In the genomic region with DNA sequence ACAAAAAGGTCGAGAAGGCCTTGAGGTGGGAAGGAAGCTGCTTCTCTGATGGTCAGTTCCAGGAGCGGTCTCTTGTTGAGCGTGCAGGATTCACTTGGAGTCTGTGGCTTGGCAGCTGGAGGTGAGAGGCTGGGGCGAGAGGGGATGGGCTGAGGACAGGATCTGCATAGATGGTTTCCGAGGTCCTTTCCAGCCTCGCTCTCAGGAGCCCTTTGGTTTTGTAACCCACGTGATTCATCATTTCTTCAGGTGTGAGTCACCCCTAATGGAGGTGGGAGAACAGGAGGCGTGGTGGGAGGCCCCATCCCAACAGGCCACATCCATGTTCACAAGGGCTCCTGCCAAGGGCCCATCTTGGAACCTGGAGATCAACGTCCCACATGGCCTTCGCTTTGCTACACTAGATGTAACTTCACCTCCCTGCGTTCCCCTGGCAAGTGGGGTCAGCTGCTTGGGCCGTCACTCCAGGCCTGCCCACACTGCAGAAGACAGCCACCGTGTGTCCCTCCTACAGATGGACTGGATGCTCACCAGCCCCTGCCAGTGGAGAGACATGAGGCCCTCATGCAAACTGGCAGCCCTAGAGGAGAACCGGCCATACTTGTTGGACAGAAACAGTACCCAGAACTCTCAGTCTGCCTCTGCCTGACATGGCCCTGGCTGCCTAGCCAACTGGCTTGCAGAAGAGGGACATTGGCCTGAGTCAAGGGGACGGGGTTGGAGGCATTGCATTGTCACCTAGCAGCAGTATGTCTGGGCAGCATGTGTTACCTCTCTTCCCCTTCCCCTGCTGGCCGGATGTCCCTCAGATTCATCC, we compare ENCODE assay signal across 18 cellular contexts. TPM values are rescaled to one million over a fixed set of nuclear protein-coding genes. Genes with fewer than 3 reads are reported as not detected.
DNase-seq lines count a peak whose midpoint lies in the region; ATAC-seq and TF ChIP-seq lines count a peak whose summit lies in the region.
"Had no signal": no experiment of that assay in that cellular context is flagged by ENCODE, and none has a peak within 500 bp of the region (broad histone marks: within the 10 kb centered on the region; RNA-seq: fewer than 3 reads in every experiment).

No MANE protein-coding gene starts in this region.

- no peak overlapping the region for H3K27ac Mint-ChIP-seq in activated CD8-positive, alpha-beta memory T cell treated with anti-CD3 and anti-CD28 coated beads, Interleukin-2, amount 10 ng/mL, durations not matched to agents 7 days and 5 days
- H3K27ac Mint-ChIP-seq: CD4-positive, alpha-beta memory T cell; memory B cell had no signal

- intact Hi-C loops in dorsolateral prefrontal cortex (cut with DNase I), result loop anchor here in 1 of 2 donors (2.0 kb wide), 1 partner anchor 150 kb away; no protein-coding TSS in a partner anchor

- no peak overlapping the region for H2AFZ ChIP-seq in osteoblast (ENCODE audit: low read length)

- no peak overlapping the region for H3K4me2 ChIP-seq in osteoblast (ENCODE audit: insufficient read depth, low read length)
- H3K4me2 ChIP-seq: KMS-11 had no signal

- H3K4me1 Mint-ChIP-seq in activated CD8-positive, alpha-beta memory T cell treated with anti-CD3 and anti-CD28 coated beads, Interleukin-2, amount 10 ng/mL, durations not matched to agents 7 days and 5 days, result no peaks in the 10 kb centered on the region

- H3K27ac ChIP-seq in dorsolateral prefrontal cortex (peak overlapping the region in 48 of 59 donors; percentile 21 to 94 (median 86)), osteoblast (ENCODE audit: low read depth, low read length) (no peak overlapping the region), upper lobe of left lung (no peak overlapping the region)
- H3K27ac ChIP-seq: HL-60, KMS-11, Peyer's patch had no signal

- DNase-seq in activated CD8-positive, alpha-beta memory T cell treated with anti-CD3 and anti-CD28 coated beads, Interleukin-2, amount 10 ng/mL, durations not matched to agents 7 days and 5 days, result peak; percentile 31
- no peak for DNase-seq in activated CD8-positive, alpha-beta memory T cell treated with anti-CD3 and anti-CD28 coated beads, Interleukin-2, amount 50 U/mL, for 4 hours
- DNase-seq in HT1080 (ENCODE audit: low read depth), result peak; percentile 28
- peak in 1 of 10 donors; percentile 9 for DNase-seq in dorsolateral prefrontal cortex
- peak; percentile 90 for DNase-seq in osteoblast (ENCODE audit: insufficient read length, low spot score, missing footprints)
- no peak for DNase-seq in HuH-7 (ENCODE audit: low spot score)
- DNase-seq in DMS 273 (lab: John Stamatoyannopoulos, UW; ENCODE audit: unreplicated experiment), result no peak
- no peak for DNase-seq in upper lobe of left lung
- DNase-seq: ACHN; CD4-positive, alpha-beta memory T cell; GF-D8; NCI-H1105; NCI-H774; occipital lobe; Peyer's patch had no signal

- H3K36me3 ChIP-seq in osteoblast (ENCODE audit: insufficient read depth, low read length), result no peaks in the 10 kb centered on the region
- H3K36me3 ChIP-seq in upper lobe of left lung, result no peaks in the 10 kb centered on the region
- H3K36me3 ChIP-seq: Peyer's patch had no signal

- CTCF ChIA-PET in activated CD8-positive, alpha-beta memory T cell treated with anti-CD3 and anti-CD28 coated beads, Interleukin-2, amount 10 ng/mL, durations not matched to agents 7 days and 5 days (lab: Charles Lee), result no interaction called here

- H3K4me3 ChIP-seq in dorsolateral prefrontal cortex (no peak overlapping the region), osteoblast (ENCODE audit: insufficient read depth, low read length) (no peak overlapping the region), upper lobe of left lung (no peak overlapping the region)
- H3K4me3 ChIP-seq: Peyer's patch had no signal

- H3K4me3 Mint-ChIP-seq in activated CD8-positive, alpha-beta memory T cell treated with anti-CD3 and anti-CD28 coated beads, Interleukin-2, amount 10 ng/mL, durations not matched to agents 7 days and 5 days, result no peak overlapping the region

- H3K9me3 Mint-ChIP-seq in activated CD8-positive, alpha-beta memory T cell treated with anti-CD3 and anti-CD28 coated beads, Interleukin-2, amount 10 ng/mL, durations not matched to agents 7 days and 5 days (ENCODE audit: low read depth), result no peaks in the 10 kb centered on the region
- H3K9me3 Mint-ChIP-seq: CD4-positive, alpha-beta memory T cell had no signal

- WGBS in upper lobe of left lung, 2 donors, result 89 to 94% methylated on average over 8 to 16 of the region's 16 CpGs

- H3K9me3 ChIP-seq in osteoblast (ENCODE audit: low read depth, low read length), result no peaks in the 10 kb centered on the region
- H3K9me3 ChIP-seq in upper lobe of left lung, result no peaks in the 10 kb centered on the region
- H3K9me3 ChIP-seq: Peyer's patch had no signal

- peaks cover 2% of the 10 kb centered on the region for H3K36me3 Mint-ChIP-seq in activated CD8-positive, alpha-beta memory T cell treated with anti-CD3 and anti-CD28 coated beads, Interleukin-2, amount 10 ng/mL, durations not matched to agents 7 days and 5 days
- H3K36me3 Mint-ChIP-seq: CD4-positive, alpha-beta memory T cell; memory B cell had no signal

- no peak for TF ChIP-seq EP300 in upper lobe of left lung (IDR thresholded peaks at IDR 0.05)

- H3K4me1 ChIP-seq in osteoblast (ENCODE audit: insufficient read depth, low read length) (no peaks in the 10 kb centered on the region), upper lobe of left lung (peaks cover 0 to 25% (median 6%) of the 10 kb centered on the region in 4 donors)

- TF ChIP-seq POLR2A in upper lobe of left lung (IDR thresholded peaks at IDR 0.05), result no peak

- TF ChIP-seq CTCF in dorsolateral prefrontal cortex (IDR thresholded peaks at IDR 0.05 in 54 of 56, conservative IDR thresholded peaks at IDR 0.05 in 2 of 56; ENCODE audit: low read depth in 1 of 56, partially characterized antibody in 56 of 56) (no peak), osteoblast (IDR thresholded peaks at IDR 0.05; ENCODE audit: extremely low read depth, low read depth, low read length) (no peak), upper lobe of left lung (IDR thresholded peaks at IDR 0.05) (no peak)

- H3K27me3 ChIP-seq in dorsolateral prefrontal cortex, result peaks cover 0 to 18% (median 4%) of the 10 kb centered on the region in 45 donors
- H3K27me3 ChIP-seq in osteoblast (ENCODE audit: insufficient read depth, low read length), result peaks cover 43% of the 10 kb centered on the region
- peaks cover 0 to 12% (median 3%) of the 10 kb centered on the region in 4 donors for H3K27me3 ChIP-seq in upper lobe of left lung

- no peaks in the 10 kb centered on the region for H3K79me2 ChIP-seq in osteoblast (ENCODE audit: insufficient read depth, low read length)

- no peak for ATAC-seq in activated CD8-positive, alpha-beta memory T cell treated with anti-CD3 and anti-CD28 coated beads, Interleukin-2, amount 10 ng/mL, durations not matched to agents 7 days and 5 days
- no peak for ATAC-seq in upper lobe of left lung (ENCODE audit: low FRiP score in 2 of 2)

- no peaks in the 10 kb centered on the region for H4K20me1 ChIP-seq in osteoblast (ENCODE audit: insufficient read depth, low read length)

- peaks cover 69% of the 10 kb centered on the region for H3K27me3 Mint-ChIP-seq in activated CD8-positive, alpha-beta memory T cell treated with anti-CD3 and anti-CD28 coated beads, Interleukin-2, amount 10 ng/mL, durations not matched to agents 7 days and 5 days

RNA-seq across cellular contexts. Expression of a gene that starts 1.6 kb away (rescaled TPM):
- 1 to 10 TPM in 1 of 2 experiments, under 1 TPM in 1; 0.44 to 1.5 TPM for total RNA-seq in activated CD8-positive, alpha-beta memory T cell treated with anti-CD3 and anti-CD28 coated beads, Interleukin-2, amount 10 ng/mL, durations not matched to agents 7 days and 5 days
- total RNA-seq in HT1080 (2014; rRNA removed; shearing (Covaris generic)), result 15.1 and 19.8 TPM in 2 replicates
- 35.5 and 37.6 TPM in 2 replicates for polyA plus RNA-seq in HT1080 (2015; cell fraction: cytosol; rRNA removed)
- 35.8 and 37.1 TPM in 2 replicates for polyA plus RNA-seq in HT1080 (2015; cell fraction: nucleus; rRNA removed)
- total RNA-seq in dorsolateral prefrontal cortex (100 to 1,000 TPM in 22 of 120 experiments, 10 to 100 TPM in 98; 15.2 to 217 (median 52.8) TPM), osteoblast (0.29 and 0.72 TPM in 2 replicates), upper lobe of left lung (10 to 100 TPM in 1 of 6 donors, 1 to 10 TPM in 5; 3.1 to 24.4 (median 5.5) TPM)

Comparison
In these comparisons a context has a peak if more than half of its experiments do, and no peak if none do; other contexts are left out.
1. DNase-seq: peak in activated CD8-positive, alpha-beta memory T cell treated with anti-CD3 and anti-CD28 coated beads, Interleukin-2, amount 10 ng/mL, durations not matched to agents 7 days and 5 days (single experiment), HT1080 (single experiment) and osteoblast (single experiment); none in activated CD8-positive, alpha-beta memory T cell treated with anti-CD3 and anti-CD28 coated beads, Interleukin-2, amount 50 U/mL, for 4 hours (single experiment), HuH-7 (single experiment), DMS 273 (single experiment) and upper lobe of left lung (0 of 2).
2. H3K27ac ChIP-seq: peak in dorsolateral prefrontal cortex (48 of 59); none in osteoblast (single experiment) and upper lobe of left lung (0 of 4).